1 cellular context compared by ENCODE assay signal in genomic region chr11:93734427-93735222, GRCh38.
TF ChIP-seq lines count a peak whose summit lies in the region.

No MANE protein-coding gene starts in this region.

TF ChIP-seq in WTC11, 78 proteins besides CTCF, POLR2A, EP300 and RAD21 (continued from another document):
- TF ChIP-seq ZNF425 (CRISPR knock-in tag; conservative IDR thresholded peaks at IDR 0.05), result peak; percentile 18; the same call in 1 of the 2 replicates
- no peak for TF ChIP-seq ATF2 (CRISPR knock-in tag; IDR thresholded peaks at IDR 0.05; ENCODE audit: borderline replicate concordance, low read depth)
- TF ChIP-seq CREM (CRISPR knock-in tag; IDR thresholded peaks at IDR 0.05), result no peak
- TF ChIP-seq ZNF232 (CRISPR knock-in tag; IDR thresholded peaks at IDR 0.05), result no peak
- no peak for TF ChIP-seq SP1 (CRISPR knock-in tag; conservative IDR thresholded peaks at IDR 0.05)
- TF ChIP-seq PRRX2 (CRISPR knock-in tag; IDR thresholded peaks at IDR 0.05), result peak; percentile 65; the same call in 1 of the 2 replicates
- TF ChIP-seq JAZF1 (CRISPR knock-in tag; IDR thresholded peaks at IDR 0.05), result no peak
- peak; percentile 38; the same call in 1 of the 2 replicates for TF ChIP-seq EMX1 (CRISPR knock-in tag; IDR thresholded peaks at IDR 0.05)
- TF ChIP-seq MYBL2 (CRISPR knock-in tag; IDR thresholded peaks at IDR 0.05), result no peak
- TF ChIP-seq E2F1 (CRISPR knock-in tag; IDR thresholded peaks at IDR 0.05), result no peak
- no peak for TF ChIP-seq RORB (CRISPR knock-in tag; IDR thresholded peaks at IDR 0.05)
- TF ChIP-seq ZBTB43 (CRISPR knock-in tag; IDR thresholded peaks at IDR 0.05), result no peak
- TF ChIP-seq STAT6 (CRISPR knock-in tag; conservative IDR thresholded peaks at IDR 0.05; ENCODE audit: low read depth), result no peak
- TF ChIP-seq USF2 (CRISPR knock-in tag; IDR thresholded peaks at IDR 0.05), result no peak
- TF ChIP-seq SMAD4 (CRISPR knock-in tag; IDR thresholded peaks at IDR 0.05), result no peak
- no peak for TF ChIP-seq E2F5 (CRISPR knock-in tag; IDR thresholded peaks at IDR 0.05)
- TF ChIP-seq NFE2L1 (CRISPR knock-in tag; IDR thresholded peaks at IDR 0.05), result no peak
- no peak for TF ChIP-seq NR2C2 (CRISPR knock-in tag; IDR thresholded peaks at IDR 0.05)
- TF ChIP-seq CREB1 (CRISPR knock-in tag; IDR thresholded peaks at IDR 0.05), result no peak
- TF ChIP-seq GRHL2 (CRISPR knock-in tag; IDR thresholded peaks at IDR 0.05; ENCODE audit: insufficient replicate concordance, severe bottlenecking), result no peak
- no peak for TF ChIP-seq MLX (CRISPR knock-in tag; IDR thresholded peaks at IDR 0.05)
- TF ChIP-seq OVOL2 (CRISPR knock-in tag; IDR thresholded peaks at IDR 0.05; ENCODE audit: borderline replicate concordance), result no peak
- no peak for TF ChIP-seq AR (CRISPR knock-in tag; IDR thresholded peaks at IDR 0.05)
- peak; percentile 34; the same call in 1 of the 2 replicates for TF ChIP-seq ZNF416 (CRISPR knock-in tag; IDR thresholded peaks at IDR 0.05)
- peak; percentile 9; the same call in 1 of the 2 replicates for TF ChIP-seq ZNF671 (CRISPR knock-in tag; IDR thresholded peaks at IDR 0.05)
- no peak for TF ChIP-seq CBFB (CRISPR knock-in tag; IDR thresholded peaks at IDR 0.05; ENCODE audit: low read depth)
- TF ChIP-seq FOXP1 (CRISPR knock-in tag; IDR thresholded peaks at IDR 0.05; ENCODE audit: borderline replicate concordance), result no peak
- TF ChIP-seq PRDM15 (CRISPR knock-in tag; IDR thresholded peaks at IDR 0.05), result no peak
- no peak for TF ChIP-seq AFF4 (CRISPR knock-in tag; IDR thresholded peaks at IDR 0.05; ENCODE audit: borderline replicate concordance)
- TF ChIP-seq TEAD4 (CRISPR knock-in tag; IDR thresholded peaks at IDR 0.05), result no peak
TF ChIP-seq in WTC11: peak in this region for 6.
